In genomic region chr17:7405882-7406825, GRCh38 we compare ENCODE assay signal across 10 cellular contexts. TPM values are rescaled to one million over a fixed set of nuclear protein-coding genes. Genes with fewer than 3 reads are reported as not detected.
A peak's percentile ranks its signal among the peaks of the same experiment; 100 is the strongest.
DNase-seq lines count a peak whose midpoint lies in the region; ATAC-seq and TF ChIP-seq lines count a peak whose summit lies in the region.
"Had no signal": no experiment of that assay in that cellular context is flagged by ENCODE, and none has a peak within 500 bp of the region (broad histone marks: within the 10 kb centered on the region; RNA-seq: fewer than 3 reads in every experiment).

No MANE protein-coding gene starts in this region.

- ATAC-seq in activated CD4-positive, alpha-beta T cell treated with anti-CD3 and anti-CD28 coated beads for 36 hours = no peak
- no peak for ATAC-seq in activated CD8-positive, alpha-beta T cell treated with anti-CD3 and anti-CD28 coated beads, Interleukin-2, amount 10 ng/mL, durations not matched to agents 7 days and 5 days
- ATAC-seq in HG02610 (IDR thresholded peaks at IDR 0.05; ENCODE audit: unreplicated experiment) = no peak
- no peak for ATAC-seq in GM19035 (IDR thresholded peaks at IDR 0.05; ENCODE audit: unreplicated experiment)
- no peak for ATAC-seq in GM19455 (IDR thresholded peaks at IDR 0.05; ENCODE audit: unreplicated experiment)
- ATAC-seq: left colon had no signal

- H3K27ac Mint-ChIP-seq in activated CD4-positive, alpha-beta T cell treated with anti-CD3 and anti-CD28 coated beads for 36 hours = no peak overlapping the region
- peak overlapping the region; percentile 60 for H3K27ac Mint-ChIP-seq in activated CD8-positive, alpha-beta T cell treated with anti-CD3 and anti-CD28 coated beads, Interleukin-2, amount 10 ng/mL, durations not matched to agents 7 days and 5 days

- peaks cover 0 to 25% (median 19%) of the 10 kb centered on the region in 4 donors for H3K36me3 ChIP-seq in stomach

- TF ChIP-seq CTCF in stomach (IDR thresholded peaks at IDR 0.05) = no peak

- H3K27me3 ChIP-seq in stomach = peaks cover 0 to 13% (median 0%) of the 10 kb centered on the region in 3 donors

- intact Hi-C loops in activated CD4-positive, alpha-beta T cell treated with anti-CD3 and anti-CD28 coated beads for 36 hours (cut with DNase I, micrococcal nuclease) = loop anchor here (2.0 kb wide), 2 partner anchors 167 to 527 kb away; partner anchors contain the start of gene CNTROB (in 1 of the 2)
- intact Hi-C loops in stomach (cut with DNase I; ENCODE audit: low total_unique reads) = no loop called here

- WGBS in stomach, 5 donors = 32 to 43% (median 41%) methylated on average over 11 to 16 of the region's 16 CpGs

- no peaks in the 10 kb centered on the region for H3K9me3 Mint-ChIP-seq in activated CD4-positive, alpha-beta T cell treated with anti-CD3 and anti-CD28 coated beads for 36 hours (ENCODE audit: low read depth)
- H3K9me3 Mint-ChIP-seq in activated CD8-positive, alpha-beta T cell treated with anti-CD3 and anti-CD28 coated beads, Interleukin-2, amount 10 ng/mL, durations not matched to agents 7 days and 5 days (ENCODE audit: insufficient read depth) = no peaks in the 10 kb centered on the region

- peak overlapping the region; percentile 64 for H3K4me3 Mint-ChIP-seq in activated CD4-positive, alpha-beta T cell treated with anti-CD3 and anti-CD28 coated beads for 36 hours
- H3K4me3 Mint-ChIP-seq in activated CD8-positive, alpha-beta T cell treated with anti-CD3 and anti-CD28 coated beads, Interleukin-2, amount 10 ng/mL, durations not matched to agents 7 days and 5 days = peak overlapping the region; percentile 11

- no peak for TF ChIP-seq EP300 in stomach (IDR thresholded peaks at IDR 0.05)

- DNase-seq in activated CD4-positive, alpha-beta T cell treated with anti-CD3 and anti-CD28 coated beads for 36 hours = no peak
- DNase-seq in activated CD4-positive, alpha-beta T cell treated with anti-CD3 and anti-CD28 coated beads, Interleukin-2, amount 50 U/mL, for 4 hours = no peak
- no peak for DNase-seq in activated CD8-positive, alpha-beta T cell treated with anti-CD3 and anti-CD28 coated beads, Interleukin-2, amount 10 ng/mL, durations not matched to agents 7 days and 5 days
- DNase-seq in stomach = no peak

- H3K27ac ChIP-seq in stomach = peak overlapping the region in 4 of 5 donors; percentile 90 to 94 (median 93)

- H3K4me1 ChIP-seq in stomach = peaks cover 30 to 42% (median 34%) of the 10 kb centered on the region in 4 donors

- no peak for TF ChIP-seq POLR2A in stomach (IDR thresholded peaks at IDR 0.05)

- H3K36me3 Mint-ChIP-seq in activated CD4-positive, alpha-beta T cell treated with anti-CD3 and anti-CD28 coated beads for 36 hours (ENCODE audit: low read depth) = no peaks in the 10 kb centered on the region
- peaks cover 2% of the 10 kb centered on the region for H3K36me3 Mint-ChIP-seq in activated CD8-positive, alpha-beta T cell treated with anti-CD3 and anti-CD28 coated beads, Interleukin-2, amount 10 ng/mL, durations not matched to agents 7 days and 5 days (ENCODE audit: low read depth)

- peaks cover 16% of the 10 kb centered on the region for H3K4me1 Mint-ChIP-seq in activated CD4-positive, alpha-beta T cell treated with anti-CD3 and anti-CD28 coated beads for 36 hours
- H3K4me1 Mint-ChIP-seq in activated CD8-positive, alpha-beta T cell treated with anti-CD3 and anti-CD28 coated beads, Interleukin-2, amount 10 ng/mL, durations not matched to agents 7 days and 5 days (ENCODE audit: low read depth) = peaks cover 18% of the 10 kb centered on the region

- CTCF ChIA-PET in activated CD4-positive, alpha-beta T cell treated with anti-CD3 and anti-CD28 coated beads for 36 hours (lab: Charles Lee) = interaction anchor here (1.0 kb wide), 1 partner anchor 126 kb away, joined by 3 read pairs; no protein-coding TSS in a partner anchor
- CTCF ChIA-PET in activated CD8-positive, alpha-beta T cell treated with anti-CD3 and anti-CD28 coated beads, Interleukin-2, amount 10 ng/mL, durations not matched to agents 7 days and 5 days (lab: Charles Lee) = interaction anchor here (0.6 to 2.8 kb wide), 3 partner anchors 30 to 77 kb away, joined by 3 to 14 read pairs (median 5); partner anchors contain the start of genes NEURL4, TMEM102 and TMEM95

- peaks cover 2% of the 10 kb centered on the region for H3K27me3 Mint-ChIP-seq in activated CD4-positive, alpha-beta T cell treated with anti-CD3 and anti-CD28 coated beads for 36 hours
- peaks cover 9% of the 10 kb centered on the region for H3K27me3 Mint-ChIP-seq in activated CD8-positive, alpha-beta T cell treated with anti-CD3 and anti-CD28 coated beads, Interleukin-2, amount 10 ng/mL, durations not matched to agents 7 days and 5 days (ENCODE audit: low read depth)

- peak overlapping the region; percentile 69 for H3K4me3 ChIP-seq in iPS-11a (ENCODE audit: low read depth, low read length)
- H3K4me3 ChIP-seq in stomach = peak overlapping the region; percentile 71 to 80 (median 74)

- POLR2A ChIA-PET in activated CD4-positive, alpha-beta T cell treated with anti-CD3 and anti-CD28 coated beads for 36 hours (lab: Charles Lee) = no interaction called here
- POLR2A ChIA-PET in activated CD8-positive, alpha-beta T cell treated with anti-CD3 and anti-CD28 coated beads, Interleukin-2, amount 10 ng/mL, durations not matched to agents 7 days and 5 days (lab: Charles Lee) = interaction anchor here (1.0 kb wide), 1 partner anchor 29 kb away, joined by 3 read pairs; the partner anchor contains the start of gene TMEM102

- no peaks in the 10 kb centered on the region for H3K9me3 ChIP-seq in stomach

RNA-seq across cellular contexts. Expression of gene NLGN2, which starts 1.5 kb away (rescaled TPM):
- total RNA-seq in activated CD4-positive, alpha-beta T cell treated with anti-CD3 and anti-CD28 coated beads for 36 hours = 1 to 10 TPM; 7.0 to 7.1 TPM
- 1 to 10 TPM; 4.7 to 5.2 TPM for total RNA-seq in activated CD8-positive, alpha-beta T cell treated with anti-CD3 and anti-CD28 coated beads, Interleukin-2, amount 10 ng/mL, durations not matched to agents 7 days and 5 days
- total RNA-seq in stomach = 10 to 100 TPM in 3 of 5 donors, 1 to 10 TPM in 2; 4.6 to 42.0 (median 13.8) TPM
- polyA plus RNA-seq in stomach = 1 to 10 TPM; 1.7 to 7.9 (median 1.8) TPM

RNA-seq across cellular contexts. Expression of gene TMEM256, which starts 2.3 kb away (rescaled TPM):
- 10 to 100 TPM; 55.8 to 58.1 TPM for total RNA-seq in activated CD4-positive, alpha-beta T cell treated with anti-CD3 and anti-CD28 coated beads for 36 hours
- total RNA-seq in activated CD8-positive, alpha-beta T cell treated with anti-CD3 and anti-CD28 coated beads, Interleukin-2, amount 10 ng/mL, durations not matched to agents 7 days and 5 days = 10 to 100 TPM; 61.8 to 62.3 TPM
- total RNA-seq in stomach = 100 to 1,000 TPM in 2 of 5 donors, 10 to 100 TPM in 2, not detected in 1; 39.8 to 347 (median 161) TPM
- polyA plus RNA-seq in stomach = 100 to 1,000 TPM; 189 to 282 (median 279) TPM

RNA-seq across cellular contexts. Expression of gene PLSCR3, which starts 11.8 kb away (rescaled TPM):
- 10 to 100 TPM; 69.3 to 78.9 TPM for total RNA-seq in activated CD4-positive, alpha-beta T cell treated with anti-CD3 and anti-CD28 coated beads for 36 hours
- 10 to 100 TPM; 87.9 to 92.6 TPM for total RNA-seq in activated CD8-positive, alpha-beta T cell treated with anti-CD3 and anti-CD28 coated beads, Interleukin-2, amount 10 ng/mL, durations not matched to agents 7 days and 5 days
- 100 to 1,000 TPM in 1 of 5 donors, 10 to 100 TPM in 2, 1 to 10 TPM in 1, not detected in 1; 7.9 to 101 (median 29.6) TPM for total RNA-seq in stomach
- polyA plus RNA-seq in stomach = 10 to 100 TPM; 21.9 to 27.1 (median 24.4) TPM

RNA-seq across cellular contexts. Expression of gene SPEM1, which starts 14.0 kb away (rescaled TPM):
- not detected for total RNA-seq in activated CD4-positive, alpha-beta T cell treated with anti-CD3 and anti-CD28 coated beads for 36 hours
- not detected for total RNA-seq in activated CD8-positive, alpha-beta T cell treated with anti-CD3 and anti-CD28 coated beads, Interleukin-2, amount 10 ng/mL, durations not matched to agents 7 days and 5 days
- total RNA-seq in stomach = not detected
- polyA plus RNA-seq in stomach = under 1 TPM in 1 of 3 donors, not detected in 2; 0.20 TPM
- total RNA-seq: left colon, ureter had no signal

RNA-seq across cellular contexts. Expression of gene SPEM2, which starts 19.3 kb away (rescaled TPM):
- total RNA-seq in activated CD4-positive, alpha-beta T cell treated with anti-CD3 and anti-CD28 coated beads for 36 hours = not detected
- not detected for total RNA-seq in activated CD8-positive, alpha-beta T cell treated with anti-CD3 and anti-CD28 coated beads, Interleukin-2, amount 10 ng/mL, durations not matched to agents 7 days and 5 days
- total RNA-seq in stomach = not detected
- polyA plus RNA-seq in stomach = not detected
- total RNA-seq: left colon, ureter had no signal
